16 cellular contexts compared by ENCODE assay signal in genomic region chr14:61586539-61587396, GRCh38.
A peak's percentile ranks its signal among the peaks of the same experiment; 100 is the strongest.
DNase-seq lines count a peak whose midpoint lies in the region; FAIRE-seq and TF ChIP-seq lines count a peak whose summit lies in the region.
"Had no signal": no experiment of that assay in that cellular context is flagged by ENCODE, and none has a peak within 500 bp of the region (broad histone marks: within the 10 kb centered on the region; RNA-seq: fewer than 3 reads in every experiment).

No MANE protein-coding gene starts in this region.

- H3K79me2 ChIP-seq in mammary epithelial cell (ENCODE audit: insufficient read depth, low read length) (no peaks in the 10 kb centered on the region), keratinocyte (ENCODE audit: control insufficient read depth, insufficient read depth, low read length) (no peaks in the 10 kb centered on the region)

- FAIRE-seq in keratinocyte (lab: Jason Lieb, UNC): peak; percentile 43
- FAIRE-seq: GM12892 had no signal

- no peaks in the 10 kb centered on the region for H3K27me3 Mint-ChIP-seq in glutamatergic neuron (ENCODE audit: unreplicated experiment)
- H3K27me3 Mint-ChIP-seq: activated CD8-positive, alpha-beta T cell treated with anti-CD3 and anti-CD28 coated beads for 36 hours; activated naive CD8-positive, alpha-beta T cell had no signal

- H3K4me1 Mint-ChIP-seq in glutamatergic neuron (ENCODE audit: low read depth, unreplicated experiment): peaks cover 8% of the 10 kb centered on the region

- H3K36me3 Mint-ChIP-seq in glutamatergic neuron (ENCODE audit: unreplicated experiment): no peaks in the 10 kb centered on the region
- H3K36me3 Mint-ChIP-seq: activated naive CD8-positive, alpha-beta T cell had no signal

- in situ Hi-C loops in mammary epithelial cell (cut with MboI; ENCODE audit: low sequenced_read_pairs in 2 of 2): no loop called here

- H3K27ac ChIP-seq in mammary epithelial cell (ENCODE audit: insufficient read depth, low read depth, low read length): peak overlapping the region; percentile 73
- H3K27ac ChIP-seq in keratinocyte (ENCODE audit: control insufficient read depth, insufficient read depth, low read length): peak overlapping the region; percentile 30
- peak overlapping the region in 4 of 5 donors; percentile 59 to 79 (median 75) for H3K27ac ChIP-seq in stomach
- H3K27ac ChIP-seq in substantia nigra (ENCODE audit: low read depth, low read length, poor library complexity, severe bottlenecking): no peak overlapping the region
- H3K27ac ChIP-seq: HL-60 had no signal

- H3K9me1 ChIP-seq in keratinocyte (ENCODE audit: control insufficient read depth, extremely low read depth, insufficient read depth, low read length): peaks cover 5% of the 10 kb centered on the region

- H3K27me3 ChIP-seq in mammary epithelial cell (ENCODE audit: insufficient read depth, low read length) (no peaks in the 10 kb centered on the region), keratinocyte (ENCODE audit: control insufficient read depth, extremely low read depth, insufficient read depth, low read length) (no peaks in the 10 kb centered on the region), stomach (no peaks in the 10 kb centered on the region)

- no peak overlapping the region for H2AFZ ChIP-seq in mammary epithelial cell (ENCODE audit: low read depth, low read length)
- no peak overlapping the region for H2AFZ ChIP-seq in keratinocyte (ENCODE audit: control insufficient read depth, low read length)

- WGBS in mammary epithelial cell (ENCODE audit: low coverage, missing lambda C conversion rate): 88% methylated on average over 7 of the region's 7 CpGs
- WGBS in stomach, 5 donors: 75 to 91% (median 84%) methylated on average over 6 to 7 of the region's 7 CpGs

- DNase-seq in HS-5 (ENCODE audit: low read depth) (peak; percentile 67), mammary epithelial cell (peak; percentile 37), keratinocyte (ENCODE audit: low read depth, low spot score) (no peak), stomach (no peak), substantia nigra (lab: John Stamatoyannopoulos, UW) (no peak), glutamatergic neuron (no peak), retina (no peak), NCI-H82 treated with DMSO at 0.1 percent for 48 hours (lab: John Stamatoyannopoulos, UW; ENCODE audit: unreplicated experiment) (no peak)
- DNase-seq: activated CD8-positive, alpha-beta T cell treated with anti-CD3 and anti-CD28 coated beads for 36 hours; Caco-2; NCI-H1092; T-helper 17 cell had no signal

- H3K4me2 ChIP-seq in mammary epithelial cell (ENCODE audit: insufficient read depth, low read depth, low read length) (peak overlapping the region; percentile 14), keratinocyte (ENCODE audit: control insufficient read depth, extremely low read depth, insufficient read depth, low read depth, low read length) (peak overlapping the region; percentile 63)

- H3K4me3 ChIP-seq in mammary epithelial cell (replicated peaks in 1 of 3; ENCODE audit: insufficient read depth in 1 of 3, low read depth in 2 of 3, low read length in 3 of 3) (no peak overlapping the region), keratinocyte (ENCODE audit: control insufficient read depth in 2 of 3, extremely low read depth in 1 of 3, insufficient read depth in 2 of 3, low read depth in 1 of 3, low read length in 3 of 3) (no peak overlapping the region), stomach (no peak overlapping the region)
- H3K4me3 ChIP-seq: lung had no signal

- H3K27ac Mint-ChIP-seq in glutamatergic neuron (ENCODE audit: unreplicated experiment): no peak overlapping the region
- H3K27ac Mint-ChIP-seq: activated naive CD8-positive, alpha-beta T cell; T-helper 17 cell had no signal

- H4K20me1 ChIP-seq in mammary epithelial cell (ENCODE audit: insufficient read depth, low read length): no peaks in the 10 kb centered on the region
- no peaks in the 10 kb centered on the region for H4K20me1 ChIP-seq in keratinocyte (ENCODE audit: control insufficient read depth, extremely low read depth, insufficient read depth, low read length)

- CTCF ChIA-PET in mammary epithelial cell (lab: Charles Lee; ENCODE audit: low non-redundant PET): interaction anchor here (0.6 kb wide), 2 partner anchors 17 to 126 kb away, joined by 3 read pairs; no protein-coding TSS in a partner anchor

- H3K4me1 ChIP-seq in mammary epithelial cell (ENCODE audit: insufficient read depth, low read length): peaks cover 31% of the 10 kb centered on the region
- H3K4me1 ChIP-seq in keratinocyte (ENCODE audit: control insufficient read depth, extremely low read depth, insufficient read depth, low read length): peaks cover 35% of the 10 kb centered on the region
- H3K4me1 ChIP-seq in stomach: peaks cover 8 to 41% (median 22%) of the 10 kb centered on the region in 4 donors

- H3K9me3 ChIP-seq in mammary epithelial cell (replicated peaks; ENCODE audit: insufficient read depth, low read length) (no peaks in the 10 kb centered on the region), keratinocyte (ENCODE audit: control insufficient read depth, low read depth, low read length) (no peaks in the 10 kb centered on the region), stomach (no peaks in the 10 kb centered on the region)
- H3K9me3 ChIP-seq: Caco-2 had no signal

- intact Hi-C loops in mammary epithelial cell (cut with micrococcal nuclease): loop anchor here (1.0 kb wide), 1 partner anchor 12 kb away; no protein-coding TSS in a partner anchor
- intact Hi-C loops in stomach (cut with DNase I; ENCODE audit: low total_unique reads): no loop called here

- dilution Hi-C loops in mammary epithelial cell (cut with HindIII; ENCODE audit: low sequenced_read_pairs) (no loop called here), keratinocyte (cut with MboI; ENCODE audit: extremely low pct_ligation_motif_present, low sequenced_read_pairs) (no loop called here)

- H3K36me3 ChIP-seq in mammary epithelial cell (ENCODE audit: insufficient read depth, low read length) (no peaks in the 10 kb centered on the region), keratinocyte (ENCODE audit: control insufficient read depth in 2 of 2, extremely low read depth in 1 of 2, insufficient read depth in 2 of 2, low read length in 2 of 2) (no peaks in the 10 kb centered on the region), stomach (no peaks in the 10 kb centered on the region)

- H3K9ac ChIP-seq in mammary epithelial cell (ENCODE audit: insufficient read depth, low read length) (no peak overlapping the region), keratinocyte (ENCODE audit: control insufficient read depth, extremely low read depth, insufficient read depth, low read length) (no peak overlapping the region)

- H3K9me3 Mint-ChIP-seq in glutamatergic neuron (ENCODE audit: unreplicated experiment): no peaks in the 10 kb centered on the region

- H3K4me3 Mint-ChIP-seq in glutamatergic neuron (ENCODE audit: unreplicated experiment): no peak overlapping the region
- H3K4me3 Mint-ChIP-seq: activated CD8-positive, alpha-beta T cell treated with anti-CD3 and anti-CD28 coated beads for 36 hours; activated naive CD8-positive, alpha-beta T cell; T-helper 17 cell had no signal

- TF ChIP-seq POLR2A in stomach (IDR thresholded peaks at IDR 0.05): no peak

- no peak for TF ChIP-seq EP300 in stomach (IDR thresholded peaks at IDR 0.05)

- no TSS peak for BruUV-seq in mammary epithelial cell (replicated peaks; lab: Mats Ljungman, UMichigan)

- no peak for TF ChIP-seq CTCF in mammary epithelial cell (conservative IDR thresholded peaks at IDR 0.05 in 1 of 2, IDR thresholded peaks at IDR 0.05 in 1 of 2; ENCODE audit: extremely low read depth in 1 of 2, insufficient read depth in 1 of 2, low read depth in 1 of 2, low read length in 2 of 2)
- no peak for TF ChIP-seq CTCF in keratinocyte (optimal IDR thresholded peaks at IDR 0.05 in 1 of 3, IDR thresholded peaks at IDR 0.05 in 1 of 3, conservative IDR thresholded peaks at IDR 0.05 in 1 of 3; ENCODE audit: extremely low read depth in 1 of 3, insufficient read depth in 2 of 3, low read length in 3 of 3)
- TF ChIP-seq CTCF in stomach (IDR thresholded peaks at IDR 0.05): no peak
- no peak for TF ChIP-seq CTCF in glutamatergic neuron (IDR thresholded peaks at IDR 0.05; ENCODE audit: partially characterized antibody, unreplicated experiment)

Comparison
In these comparisons a context has a peak if more than half of its experiments do, and no peak if none do; other contexts are left out.
1. DNase-seq: peak in HS-5 (single experiment) and mammary epithelial cell (single experiment); none in keratinocyte (single experiment), stomach (single experiment), substantia nigra (0 of 49), glutamatergic neuron (single experiment), retina (single experiment) and NCI-H82 treated with DMSO at 0.1 percent for 48 hours (single experiment).